8 cellular contexts compared by ENCODE assay signal in genomic region chr10:102120142-102120986, GRCh38. TPM values are rescaled to one million over a fixed set of nuclear protein-coding genes. Genes with fewer than 3 reads are reported as not detected.
DNase-seq lines count a peak whose midpoint lies in the region; ATAC-seq, FAIRE-seq and TF ChIP-seq lines count a peak whose summit lies in the region.

Gene LDB1, minus strand, starts transcription at chr10:102120368. Its CDS starts 258 bp downstream, at chr10:102120110.

- FAIRE-seq in kidney (lab: Jason Lieb, UNC): no peak

- H3K27ac ChIP-seq in 22Rv1: peak within 1 kb of the TSS; percentile 77
- H3K27ac ChIP-seq in kidney (ENCODE audit: low read depth in 2 of 2, low read length in 2 of 2): peak within 1 kb of the TSS; percentile 99

- no peaks in the 10 kb centered on the region for H3K9me3 Mint-ChIP-seq in chondrocyte (ENCODE audit: low read depth)

- no peaks in the 10 kb centered on the region for H3K36me3 ChIP-seq in kidney (ENCODE audit: control insufficient read depth in 1 of 2, insufficient read depth in 2 of 2, low read length in 2 of 2)

- no peaks in the 10 kb centered on the region for H3K27me3 Mint-ChIP-seq in chondrocyte (ENCODE audit: low read depth)

- DNase-seq in NCI-H226 (peak; percentile 68), chondrocyte (ENCODE audit: low spot score) (no peak), kidney (peak; percentile 93)
- DNase-seq in activated CD4-positive, alpha-beta T cell treated with anti-CD3 and anti-CD28 coated beads for 1 hour: peak; percentile 48
- peak; percentile 25 to 57 (median 36) for DNase-seq in stimulated activated CD4-positive, alpha-beta T cell treated with anti-CD3 and anti-CD28 coated beads, Interleukin-12 subunit alpha, Interleukin-12 subunit beta, amount 100 ng/mL, for 48 hours (ENCODE audit: low read depth in 2 of 3, low spot score in 1 of 3)

- peaks cover 53% of the 10 kb centered on the region for H3K4me1 Mint-ChIP-seq in chondrocyte (ENCODE audit: low read depth)

- peak within 1 kb of the TSS; percentile 81 for H3K4me3 Mint-ChIP-seq in chondrocyte (ENCODE audit: unreplicated experiment)

- intact Hi-C loops in kidney (cut with DNase I): no loop called here

- peak within 1 kb of the TSS; percentile 99 for H3K27ac Mint-ChIP-seq in chondrocyte (ENCODE audit: unreplicated experiment)

- H3K9me3 ChIP-seq in kidney (ENCODE audit: control insufficient read depth in 1 of 2, low read length in 2 of 2): no peaks in the 10 kb centered on the region

- peaks cover 40 to 43% of the 10 kb centered on the region in 2 donors for H3K4me1 ChIP-seq in kidney (ENCODE audit: control insufficient read depth in 1 of 2, insufficient read depth in 1 of 2, low read depth in 1 of 2, low read length in 2 of 2)

- ATAC-seq in GM18502 (IDR thresholded peaks at IDR 0.05; ENCODE audit: poor library complexity, unreplicated experiment) (peak; percentile 64), HG03025 (IDR thresholded peaks at IDR 0.05; ENCODE audit: low FRiP score, unreplicated experiment) (peak; percentile 41)

- H3K9ac ChIP-seq in kidney (ENCODE audit: low read length in 2 of 2): peak within 1 kb of the TSS; percentile 81 to 97

- H3K4me3 ChIP-seq in kidney (ENCODE audit: low read length in 2 of 2): peak within 1 kb of the TSS; percentile 78 to 88

- H3K36me3 Mint-ChIP-seq in chondrocyte (ENCODE audit: low read depth): no peaks in the 10 kb centered on the region

- TF ChIP-seq CTCF in 22Rv1 (IDR thresholded peaks at IDR 0.05) (peak; percentile 48), chondrocyte (IDR thresholded peaks at IDR 0.05) (peak; percentile 48), kidney (IDR thresholded peaks at IDR 0.05; ENCODE audit: borderline replicate concordance, extremely low read depth, insufficient read depth) (peak; percentile 14)

RNA-seq across cellular contexts. Expression of gene LDB1, which starts in this region (rescaled TPM):
- total RNA-seq in chondrocyte: 64.6 to 73.9 TPM (median 65.7 TPM) in 3 replicates
- total RNA-seq in kidney: 56.1 TPM
- 27.9 TPM for polyA plus RNA-seq in kidney (ENCODE audit: insufficient read depth, low read depth, low replicate concordance)
